Comparison of ENCODE assay signal across 1 cellular context in the genomic region with DNA sequence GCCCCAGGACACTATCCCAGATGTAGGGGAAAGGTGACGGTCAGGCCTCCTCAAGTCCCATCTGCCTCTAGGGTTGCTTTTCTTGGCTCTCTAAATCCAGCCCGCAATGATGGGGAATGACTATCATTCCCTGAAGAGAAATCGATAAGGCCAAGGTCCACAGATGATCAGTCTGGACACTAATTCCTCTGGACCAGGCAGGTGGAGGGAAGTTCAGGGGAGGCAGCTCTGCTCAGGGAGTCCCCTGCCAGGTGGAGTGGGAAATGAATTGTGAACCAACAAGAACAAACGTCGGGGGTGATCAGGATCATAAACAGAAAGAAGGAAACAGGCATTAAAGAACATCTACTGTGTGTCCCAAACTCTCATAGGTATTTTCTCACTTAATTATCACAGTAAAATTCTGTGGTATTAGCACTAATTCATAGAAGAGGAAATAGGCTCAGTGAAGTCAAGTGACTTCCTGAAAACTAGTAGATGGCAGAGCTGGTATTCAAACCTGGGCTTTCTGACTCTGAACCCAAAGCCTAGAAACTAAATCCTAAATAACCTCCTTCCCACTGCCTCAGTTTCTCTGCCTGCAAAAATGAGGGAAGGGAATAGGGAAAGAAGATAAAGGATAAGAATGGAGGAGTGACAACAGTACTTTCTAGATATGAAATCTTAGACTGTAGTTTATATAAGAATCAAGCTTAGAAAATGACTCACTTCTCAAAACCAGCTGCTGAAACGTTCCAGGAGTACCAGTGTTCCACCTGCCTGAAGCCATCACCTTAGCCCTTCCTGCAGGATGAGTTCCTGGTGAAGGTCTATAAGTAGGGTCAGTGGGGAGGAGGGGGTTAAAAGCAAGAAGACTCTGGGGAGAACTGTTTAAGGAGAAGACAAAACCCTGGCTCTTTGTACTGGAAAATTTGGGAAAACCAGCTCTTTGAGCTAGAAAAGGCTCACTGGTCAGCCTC.
TF ChIP-seq lines count a peak whose summit lies in the region.

No MANE protein-coding gene starts in this region.

TF ChIP-seq in HepG2, 621 proteins besides CTCF, POLR2A, EP300 and RAD21 (continues in another document):
- TF ChIP-seq, protein P1, sequence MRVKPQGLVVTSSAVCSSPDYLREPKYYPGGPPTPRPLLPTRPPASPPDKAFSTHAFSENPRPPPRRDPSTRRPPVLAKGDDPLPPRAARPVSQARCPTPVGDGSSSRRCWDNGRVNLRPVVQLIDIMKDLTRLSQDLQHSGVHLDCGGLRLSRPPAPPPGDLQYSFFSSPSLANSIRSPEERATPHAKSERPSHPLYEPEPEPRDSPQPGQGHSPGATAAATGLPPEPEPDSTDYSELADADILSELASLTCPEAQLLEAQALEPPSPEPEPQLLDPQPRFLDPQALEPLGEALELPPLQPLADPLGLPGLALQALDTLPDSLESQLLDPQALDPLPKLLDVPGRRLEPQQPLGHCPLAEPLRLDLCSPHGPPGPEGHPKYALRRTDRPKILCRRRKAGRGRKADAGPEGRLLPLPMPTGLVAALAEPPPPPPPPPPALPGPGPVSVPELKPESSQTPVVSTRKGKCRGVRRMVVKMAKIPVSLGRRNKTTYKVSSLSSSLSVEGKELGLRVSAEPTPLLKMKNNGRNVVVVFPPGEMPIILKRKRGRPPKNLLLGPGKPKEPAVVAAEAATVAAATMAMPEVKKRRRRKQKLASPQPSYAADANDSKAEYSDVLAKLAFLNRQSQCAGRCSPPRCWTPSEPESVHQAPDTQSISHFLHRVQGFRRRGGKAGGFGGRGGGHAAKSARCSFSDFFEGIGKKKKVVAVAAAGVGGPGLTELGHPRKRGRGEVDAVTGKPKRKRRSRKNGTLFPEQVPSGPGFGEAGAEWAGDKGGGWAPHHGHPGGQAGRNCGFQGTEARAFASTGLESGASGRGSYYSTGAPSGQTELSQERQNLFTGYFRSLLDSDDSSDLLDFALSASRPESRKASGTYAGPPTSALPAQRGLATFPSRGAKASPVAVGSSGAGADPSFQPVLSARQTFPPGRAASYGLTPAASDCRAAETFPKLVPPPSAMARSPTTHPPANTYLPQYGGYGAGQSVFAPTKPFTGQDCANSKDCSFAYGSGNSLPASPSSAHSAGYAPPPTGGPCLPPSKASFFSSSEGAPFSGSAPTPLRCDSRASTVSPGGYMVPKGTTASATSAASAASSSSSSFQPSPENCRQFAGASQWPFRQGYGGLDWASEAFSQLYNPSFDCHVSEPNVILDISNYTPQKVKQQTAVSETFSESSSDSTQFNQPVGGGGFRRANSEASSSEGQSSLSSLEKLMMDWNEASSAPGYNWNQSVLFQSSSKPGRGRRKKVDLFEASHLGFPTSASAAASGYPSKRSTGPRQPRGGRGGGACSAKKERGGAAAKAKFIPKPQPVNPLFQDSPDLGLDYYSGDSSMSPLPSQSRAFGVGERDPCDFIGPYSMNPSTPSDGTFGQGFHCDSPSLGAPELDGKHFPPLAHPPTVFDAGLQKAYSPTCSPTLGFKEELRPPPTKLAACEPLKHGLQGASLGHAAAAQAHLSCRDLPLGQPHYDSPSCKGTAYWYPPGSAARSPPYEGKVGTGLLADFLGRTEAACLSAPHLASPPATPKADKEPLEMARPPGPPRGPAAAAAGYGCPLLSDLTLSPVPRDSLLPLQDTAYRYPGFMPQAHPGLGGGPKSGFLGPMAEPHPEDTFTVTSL (CRISPR knock-in tag; IDR thresholded peaks at IDR 0.05; ENCODE audit: borderline replicate concordance) = 0 out of 2 replicates have a peak, but pooled peaks have one; percentile 29
- no peak for TF ChIP-seq YEATS4 (CRISPR knock-in tag; IDR thresholded peaks at IDR 0.05; ENCODE audit: borderline replicate concordance)
- TF ChIP-seq EHMT2 (IDR thresholded peaks at IDR 0.05; ENCODE audit: borderline replicate concordance, low read depth, low read length) = no peak
- no peak for TF ChIP-seq ZNF572 (CRISPR knock-in tag; IDR thresholded peaks at IDR 0.05)
- no peak for TF ChIP-seq ATF7-NPFF (CRISPR knock-in tag; IDR thresholded peaks at IDR 0.05; ENCODE audit: low read depth)
- no peak for TF ChIP-seq ZNF10 (CRISPR knock-in tag; IDR thresholded peaks at IDR 0.05; ENCODE audit: borderline replicate concordance, low read depth)
- no peak for TF ChIP-seq ZNF3 (CRISPR knock-in tag; IDR thresholded peaks at IDR 0.05)
- TF ChIP-seq TBX2 (CRISPR knock-in tag; IDR thresholded peaks at IDR 0.05; ENCODE audit: borderline replicate concordance) = peak; percentile 61
- peak; percentile 72; the same call in 1 of the 2 replicates for TF ChIP-seq KDM1A (CRISPR knock-in tag; IDR thresholded peaks at IDR 0.05)
- TF ChIP-seq, protein P2, sequence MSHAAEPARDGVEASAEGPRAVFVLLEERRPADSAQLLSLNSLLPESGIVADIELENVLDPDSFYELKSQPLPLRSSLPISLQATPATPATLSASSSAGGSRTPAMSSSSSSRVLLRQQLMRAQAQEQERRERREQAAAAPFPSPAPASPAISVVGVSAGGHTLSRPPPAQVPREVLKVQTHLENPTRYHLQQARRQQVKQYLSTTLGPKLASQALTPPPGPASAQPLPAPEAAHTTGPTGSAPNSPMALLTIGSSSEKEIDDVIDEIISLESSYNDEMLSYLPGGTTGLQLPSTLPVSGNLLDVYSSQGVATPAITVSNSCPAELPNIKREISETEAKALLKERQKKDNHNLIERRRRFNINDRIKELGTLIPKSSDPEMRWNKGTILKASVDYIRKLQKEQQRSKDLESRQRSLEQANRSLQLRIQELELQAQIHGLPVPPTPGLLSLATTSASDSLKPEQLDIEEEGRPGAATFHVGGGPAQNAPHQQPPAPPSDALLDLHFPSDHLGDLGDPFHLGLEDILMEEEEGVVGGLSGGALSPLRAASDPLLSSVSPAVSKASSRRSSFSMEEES (CRISPR knock-in tag; IDR thresholded peaks at IDR 0.05) = no peak
- TF ChIP-seq GATAD2A (CRISPR knock-in tag; IDR thresholded peaks at IDR 0.05) = peak; percentile 67
- TF ChIP-seq ASH2L (IDR thresholded peaks at IDR 0.05; ENCODE audit: insufficient read length, low read depth, low read length) = peak; percentile 39
- no peak for TF ChIP-seq SOX6 (IDR thresholded peaks at IDR 0.05)
- TF ChIP-seq SOX6 (CRISPR knock-in tag; IDR thresholded peaks at IDR 0.05) = peak; percentile 58; the same call in 1 of the 2 replicates
- TF ChIP-seq AHR (CRISPR knock-in tag; IDR thresholded peaks at IDR 0.05) = no peak
- TF ChIP-seq, protein P3, sequence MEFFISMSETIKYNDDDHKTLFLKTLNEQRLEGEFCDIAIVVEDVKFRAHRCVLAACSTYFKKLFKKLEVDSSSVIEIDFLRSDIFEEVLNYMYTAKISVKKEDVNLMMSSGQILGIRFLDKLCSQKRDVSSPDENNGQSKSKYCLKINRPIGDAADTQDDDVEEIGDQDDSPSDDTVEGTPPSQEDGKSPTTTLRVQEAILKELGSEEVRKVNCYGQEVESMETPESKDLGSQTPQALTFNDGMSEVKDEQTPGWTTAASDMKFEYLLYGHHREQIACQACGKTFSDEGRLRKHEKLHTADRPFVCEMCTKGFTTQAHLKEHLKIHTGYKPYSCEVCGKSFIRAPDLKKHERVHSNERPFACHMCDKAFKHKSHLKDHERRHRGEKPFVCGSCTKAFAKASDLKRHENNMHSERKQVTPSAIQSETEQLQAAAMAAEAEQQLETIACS (CRISPR knock-in tag; IDR thresholded peaks at IDR 0.05) = no peak
- TF ChIP-seq ZNF615 (CRISPR knock-in tag; IDR thresholded peaks at IDR 0.05; ENCODE audit: borderline replicate concordance) = no peak
- TF ChIP-seq PITX1 (CRISPR knock-in tag; IDR thresholded peaks at IDR 0.05) = peak; percentile 38; the same call in 1 of the 2 replicates
- no peak for TF ChIP-seq ZSCAN9 (CRISPR knock-in tag; IDR thresholded peaks at IDR 0.05; ENCODE audit: borderline replicate concordance)
- TF ChIP-seq PCBP2 (optimal IDR thresholded peaks at IDR 0.05; ENCODE audit: low read depth, low read length, poor library complexity, severe bottlenecking) = no peak
- TF ChIP-seq RFXAP (CRISPR knock-in tag; IDR thresholded peaks at IDR 0.05; ENCODE audit: borderline replicate concordance) = no peak
- TF ChIP-seq ZNF883 (CRISPR knock-in tag; IDR thresholded peaks at IDR 0.05; ENCODE audit: not compliant biosample characterization) = no peak
- TF ChIP-seq ZNF616 (CRISPR knock-in tag; IDR thresholded peaks at IDR 0.05; ENCODE audit: low read depth) = no peak
- TF ChIP-seq ZFP90 (CRISPR knock-in tag; IDR thresholded peaks at IDR 0.05; ENCODE audit: borderline replicate concordance) = no peak
- TF ChIP-seq ZNF563 (CRISPR knock-in tag; IDR thresholded peaks at IDR 0.05) = no peak
- TF ChIP-seq, protein P4, sequence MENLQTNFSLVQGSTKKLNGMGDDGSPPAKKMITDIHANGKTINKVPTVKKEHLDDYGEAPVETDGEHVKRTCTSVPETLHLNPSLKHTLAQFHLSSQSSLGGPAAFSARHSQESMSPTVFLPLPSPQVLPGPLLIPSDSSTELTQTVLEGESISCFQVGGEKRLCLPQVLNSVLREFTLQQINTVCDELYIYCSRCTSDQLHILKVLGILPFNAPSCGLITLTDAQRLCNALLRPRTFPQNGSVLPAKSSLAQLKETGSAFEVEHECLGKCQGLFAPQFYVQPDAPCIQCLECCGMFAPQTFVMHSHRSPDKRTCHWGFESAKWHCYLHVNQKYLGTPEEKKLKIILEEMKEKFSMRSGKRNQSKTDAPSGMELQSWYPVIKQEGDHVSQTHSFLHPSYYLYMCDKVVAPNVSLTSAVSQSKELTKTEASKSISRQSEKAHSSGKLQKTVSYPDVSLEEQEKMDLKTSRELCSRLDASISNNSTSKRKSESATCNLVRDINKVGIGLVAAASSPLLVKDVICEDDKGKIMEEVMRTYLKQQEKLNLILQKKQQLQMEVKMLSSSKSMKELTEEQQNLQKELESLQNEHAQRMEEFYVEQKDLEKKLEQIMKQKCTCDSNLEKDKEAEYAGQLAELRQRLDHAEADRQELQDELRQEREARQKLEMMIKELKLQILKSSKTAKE (CRISPR knock-in tag; IDR thresholded peaks at IDR 0.05; ENCODE audit: borderline replicate concordance) = 0 out of 2 replicates have a peak, but pooled peaks have one; percentile 16
- TF ChIP-seq ZNF746 (CRISPR knock-in tag; IDR thresholded peaks at IDR 0.05) = 0 out of 2 replicates have a peak, but pooled peaks have one; percentile 50
- no peak for TF ChIP-seq ZNF558 (CRISPR knock-in tag; IDR thresholded peaks at IDR 0.05; ENCODE audit: borderline replicate concordance)
- TF ChIP-seq RXRA (CRISPR knock-in tag; IDR thresholded peaks at IDR 0.05) = peak; percentile 18; the same call in 1 of the 2 replicates
- TF ChIP-seq HDAC1 (CRISPR knock-in tag; IDR thresholded peaks at IDR 0.05) = 0 out of 2 replicates have a peak, but pooled peaks have one; percentile 54
- no peak for TF ChIP-seq SRSF9 (IDR thresholded peaks at IDR 0.05; ENCODE audit: borderline replicate concordance, insufficient read depth, low read depth, low read length, poor library complexity, severe bottlenecking)
- TF ChIP-seq RFX3 (CRISPR knock-in tag; IDR thresholded peaks at IDR 0.05) = no peak
- 0 out of 2 replicates have a peak, but pooled peaks have one; percentile 6 for TF ChIP-seq ZMYM4 (CRISPR knock-in tag; IDR thresholded peaks at IDR 0.05)
- TF ChIP-seq, protein P5, sequence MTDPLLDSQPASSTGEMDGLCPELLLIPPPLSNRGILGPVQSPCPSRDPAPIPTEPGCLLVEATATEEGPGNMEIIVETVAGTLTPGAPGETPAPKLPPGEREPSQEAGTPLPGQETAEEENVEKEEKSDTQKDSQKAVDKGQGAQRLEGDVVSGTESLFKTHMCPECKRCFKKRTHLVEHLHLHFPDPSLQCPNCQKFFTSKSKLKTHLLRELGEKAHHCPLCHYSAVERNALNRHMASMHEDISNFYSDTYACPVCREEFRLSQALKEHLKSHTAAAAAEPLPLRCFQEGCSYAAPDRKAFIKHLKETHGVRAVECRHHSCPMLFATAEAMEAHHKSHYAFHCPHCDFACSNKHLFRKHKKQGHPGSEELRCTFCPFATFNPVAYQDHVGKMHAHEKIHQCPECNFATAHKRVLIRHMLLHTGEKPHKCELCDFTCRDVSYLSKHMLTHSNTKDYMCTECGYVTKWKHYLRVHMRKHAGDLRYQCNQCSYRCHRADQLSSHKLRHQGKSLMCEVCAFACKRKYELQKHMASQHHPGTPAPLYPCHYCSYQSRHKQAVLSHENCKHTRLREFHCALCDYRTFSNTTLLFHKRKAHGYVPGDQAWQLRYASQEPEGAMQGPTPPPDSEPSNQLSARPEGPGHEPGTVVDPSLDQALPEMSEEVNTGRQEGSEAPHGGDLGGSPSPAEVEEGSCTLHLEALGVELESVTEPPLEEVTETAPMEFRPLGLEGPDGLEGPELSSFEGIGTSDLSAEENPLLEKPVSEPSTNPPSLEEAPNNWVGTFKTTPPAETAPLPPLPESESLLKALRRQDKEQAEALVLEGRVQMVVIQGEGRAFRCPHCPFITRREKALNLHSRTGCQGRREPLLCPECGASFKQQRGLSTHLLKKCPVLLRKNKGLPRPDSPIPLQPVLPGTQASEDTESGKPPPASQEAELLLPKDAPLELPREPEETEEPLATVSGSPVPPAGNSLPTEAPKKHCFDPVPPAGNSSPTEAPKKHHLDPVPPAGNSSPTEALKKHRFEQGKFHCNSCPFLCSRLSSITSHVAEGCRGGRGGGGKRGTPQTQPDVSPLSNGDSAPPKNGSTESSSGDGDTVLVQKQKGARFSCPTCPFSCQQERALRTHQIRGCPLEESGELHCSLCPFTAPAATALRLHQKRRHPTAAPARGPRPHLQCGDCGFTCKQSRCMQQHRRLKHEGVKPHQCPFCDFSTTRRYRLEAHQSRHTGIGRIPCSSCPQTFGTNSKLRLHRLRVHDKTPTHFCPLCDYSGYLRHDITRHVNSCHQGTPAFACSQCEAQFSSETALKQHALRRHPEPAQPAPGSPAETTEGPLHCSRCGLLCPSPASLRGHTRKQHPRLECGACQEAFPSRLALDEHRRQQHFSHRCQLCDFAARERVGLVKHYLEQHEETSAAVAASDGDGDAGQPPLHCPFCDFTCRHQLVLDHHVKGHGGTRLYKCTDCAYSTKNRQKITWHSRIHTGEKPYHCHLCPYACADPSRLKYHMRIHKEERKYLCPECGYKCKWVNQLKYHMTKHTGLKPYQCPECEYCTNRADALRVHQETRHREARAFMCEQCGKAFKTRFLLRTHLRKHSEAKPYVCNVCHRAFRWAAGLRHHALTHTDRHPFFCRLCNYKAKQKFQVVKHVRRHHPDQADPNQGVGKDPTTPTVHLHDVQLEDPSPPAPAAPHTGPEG (CRISPR knock-in tag; IDR thresholded peaks at IDR 0.05) = no peak
- no peak for TF ChIP-seq ARNTL (CRISPR knock-in tag; IDR thresholded peaks at IDR 0.05)
- TF ChIP-seq CREM (IDR thresholded peaks at IDR 0.05) = 0 out of 2 replicates have a peak, but pooled peaks have one; percentile 24
- TF ChIP-seq CREM (CRISPR knock-in tag; IDR thresholded peaks at IDR 0.05) = no peak
- TF ChIP-seq CBX2 (IDR thresholded peaks at IDR 0.05; ENCODE audit: low read depth, low read length) = no peak
- no peak for TF ChIP-seq CBX2 (CRISPR knock-in tag; IDR thresholded peaks at IDR 0.05; ENCODE audit: low read depth)
- no peak for TF ChIP-seq SIN3B (IDR thresholded peaks at IDR 0.05; ENCODE audit: low read length)
- peak; percentile 65 for TF ChIP-seq SALL1 (CRISPR knock-in tag; IDR thresholded peaks at IDR 0.05)
- TF ChIP-seq ZNF788 (CRISPR knock-in tag; IDR thresholded peaks at IDR 0.05; ENCODE audit: borderline replicate concordance) = 0 out of 2 replicates have a peak, but pooled peaks have one; percentile 28
- TF ChIP-seq HDAC2 (CRISPR knock-in tag; IDR thresholded peaks at IDR 0.05) = 0 out of 2 replicates have a peak, but pooled peaks have one; percentile 10
- peak; percentile 28; the same call in 1 of the 2 replicates for TF ChIP-seq KAT2B (IDR thresholded peaks at IDR 0.05; ENCODE audit: borderline replicate concordance, low read depth, low read length)
- TF ChIP-seq MEF2D (CRISPR knock-in tag; IDR thresholded peaks at IDR 0.05) = peak; percentile 90
- TF ChIP-seq ONECUT2 (CRISPR knock-in tag; IDR thresholded peaks at IDR 0.05) = peak; percentile 95
- TF ChIP-seq ZNF773 (CRISPR knock-in tag; IDR thresholded peaks at IDR 0.05; ENCODE audit: borderline replicate concordance) = no peak
- peak; percentile 56; the same call in 1 of the 2 replicates for TF ChIP-seq MIXL1 (CRISPR knock-in tag; IDR thresholded peaks at IDR 0.05)
- TF ChIP-seq TGIF2 (CRISPR knock-in tag; IDR thresholded peaks at IDR 0.05) = 0 out of 2 replicates have a peak, but pooled peaks have one; percentile 19
